11 cellular contexts compared by ENCODE assay signal in genomic region chr3:195105841-195106417, GRCh38.
DNase-seq lines count a peak whose midpoint lies in the region; ATAC-seq and TF ChIP-seq lines count a peak whose summit lies in the region.
"Had no signal": no experiment of that assay in that cellular context is flagged by ENCODE, and none has a peak within 500 bp of the region (broad histone marks: within the 10 kb centered on the region; RNA-seq: fewer than 3 reads in every experiment).

No MANE protein-coding gene starts in this region.

- peak overlapping the region; percentile 19 to 98 for H3K27ac Mint-ChIP-seq in natural killer cell treated with Interleukin-12 subunit alpha and Interleukin-12 subunit beta and Interleukin-15 and Interleukin-18, amount 100 ng/mL, for 72 hours
- H3K27ac Mint-ChIP-seq in natural killer cell = peak overlapping the region in 1 of 2 donors; percentile 55
- H3K27ac Mint-ChIP-seq: activated T-helper 2 cell treated with anti-CD3 and anti-CD28 coated beads, Interferon-gamma antibody, Interleukin-2, Interleukin-4, amounts not matched to agents 10 μg/mL and 5 μg/mL and 100 μg/mL, durations not matched to agents 14 hours and 24 hours and 36 hours; CD4-positive, alpha-beta T cell had no signal

- no peak overlapping the region for H3K14ac ChIP-seq in mesenchymal stem cell (ENCODE audit: low read length in 2 of 2)

- H2AK5ac ChIP-seq in mesenchymal stem cell (ENCODE audit: low read length, severe bottlenecking) = no peak overlapping the region

- H3K27me3 ChIP-seq in brain microvascular endothelial cell (replicated peaks) = no peaks in the 10 kb centered on the region
- no peaks in the 10 kb centered on the region for H3K27me3 ChIP-seq in mesenchymal stem cell (ENCODE audit: control insufficient read depth in 1 of 2, insufficient read depth in 1 of 2, low read length in 2 of 2)

- peak overlapping the region; percentile 44 for H2BK15ac ChIP-seq in mesenchymal stem cell (ENCODE audit: low read depth, poor library complexity, severe bottlenecking)

- H3K4me3 ChIP-seq in brain microvascular endothelial cell (ENCODE audit: low read depth, low read length) (peak overlapping the region; percentile 35), mesenchymal stem cell (ENCODE audit: insufficient read depth in 1 of 2, low read depth in 1 of 2, low read length in 2 of 2) (peak overlapping the region in 1 of 2 experiments; percentile 45)
- H3K4me3 ChIP-seq: lung had no signal

- peak overlapping the region in 1 of 2 experiments; percentile 1 for H3K4ac ChIP-seq in mesenchymal stem cell (ENCODE audit: low read depth in 1 of 2, low read length in 2 of 2)

- peak overlapping the region; percentile 74 for H3K4me2 ChIP-seq in mesenchymal stem cell (ENCODE audit: low read length, poor library complexity, severe bottlenecking)

- H3K27me3 Mint-ChIP-seq in natural killer cell treated with Interleukin-12 subunit alpha and Interleukin-12 subunit beta and Interleukin-15 and Interleukin-18, amount 100 ng/mL, for 72 hours = no peaks in the 10 kb centered on the region
- H3K27me3 Mint-ChIP-seq in natural killer cell (ENCODE audit: low read depth in 2 of 2) = no peaks in the 10 kb centered on the region
- H3K27me3 Mint-ChIP-seq: CD4-positive, alpha-beta T cell had no signal

- H3K27ac ChIP-seq in brain microvascular endothelial cell (no peak overlapping the region), mesenchymal stem cell (ENCODE audit: low read length, poor library complexity, severe bottlenecking) (no peak overlapping the region)

- no peak overlapping the region for H2BK5ac ChIP-seq in mesenchymal stem cell (ENCODE audit: low read depth, low read length, poor library complexity, severe bottlenecking)

- peaks cover 16% of the 10 kb centered on the region for H3K4me1 ChIP-seq in mesenchymal stem cell (ENCODE audit: control insufficient read depth, insufficient read depth, low read depth, low read length)

- peaks cover 6% of the 10 kb centered on the region for H3K79me1 ChIP-seq in mesenchymal stem cell (replicated peaks; ENCODE audit: low read length, poor library complexity, severe bottlenecking)

- peak overlapping the region; percentile 27 for H4K8ac ChIP-seq in mesenchymal stem cell (ENCODE audit: low read length)

- 97% methylated on average over 3 of the region's 12 CpGs for WGBS in mesenchymal stem cell

- H2AFZ ChIP-seq in mesenchymal stem cell (ENCODE audit: low read depth, low read length) = no peak overlapping the region

- no peak overlapping the region for H3K23ac ChIP-seq in mesenchymal stem cell (ENCODE audit: low read length in 2 of 2)

- TF ChIP-seq CTCF in natural killer cell (IDR thresholded peaks at IDR 0.05) = no peak
- TF ChIP-seq CTCF in brain microvascular endothelial cell (IDR thresholded peaks at IDR 0.05; ENCODE audit: low read depth, low read length, missing control alignments) = no peak

- no peak for DNase-seq in natural killer cell treated with Interleukin-12 subunit alpha and Interleukin-12 subunit beta and Interleukin-15 and Interleukin-18, amount 100 ng/mL, for 72 hours (ENCODE audit: low spot score)
- DNase-seq in natural killer cell (no peak), brain microvascular endothelial cell (no peak), mesenchymal stem cell (no peak), COR-L47 (lab: John Stamatoyannopoulos, UW) (no peak)

- no peak for ATAC-seq in natural killer cell treated with Interleukin-12 subunit alpha and Interleukin-12 subunit beta and Interleukin-15 and Interleukin-18, amount 100 ng/mL, for 72 hours
- ATAC-seq in natural killer cell (no peak), HG02623 (IDR thresholded peaks at IDR 0.05; ENCODE audit: unreplicated experiment) (no peak), HG03571 (IDR thresholded peaks at IDR 0.05; ENCODE audit: unreplicated experiment) (no peak), HG02973 (IDR thresholded peaks at IDR 0.05; ENCODE audit: unreplicated experiment) (no peak)

- H3K36me3 ChIP-seq in brain microvascular endothelial cell (replicated peaks) = no peaks in the 10 kb centered on the region
- peaks cover 5 to 18% of the 10 kb centered on the region in 2 experiments for H3K36me3 ChIP-seq in mesenchymal stem cell (ENCODE audit: control insufficient read depth in 1 of 2, insufficient read depth in 2 of 2, low read depth in 1 of 2, low read length in 2 of 2)

- in situ Hi-C loops in brain microvascular endothelial cell (cut with HindIII; ENCODE audit: low pct_ligation_motif_present, low sequenced_read_pairs) = loop anchor here (25.0 kb wide), 1 partner anchor 444 kb away; the partner anchor contains the start of gene LSG1

- H3K4me1 Mint-ChIP-seq in natural killer cell treated with Interleukin-12 subunit alpha and Interleukin-12 subunit beta and Interleukin-15 and Interleukin-18, amount 100 ng/mL, for 72 hours (ENCODE audit: low read depth in 2 of 2) = peaks cover 26 to 34% of the 10 kb centered on the region in 2 donors
- H3K4me1 Mint-ChIP-seq in natural killer cell = peaks cover 17 to 21% of the 10 kb centered on the region in 2 donors

- H2BK120ac ChIP-seq in mesenchymal stem cell (ENCODE audit: low read depth, low read length) = peak overlapping the region; percentile 15

- intact Hi-C loops in natural killer cell (cut with micrococcal nuclease) = loop anchor here (1.0 kb wide), 3 partner anchors 153 to 435 kb away; no protein-coding TSS in a partner anchor

- H3K9me3 ChIP-seq in mesenchymal stem cell (ENCODE audit: control insufficient read depth, low read length) = no peaks in the 10 kb centered on the region

- H3K36me3 Mint-ChIP-seq in natural killer cell treated with Interleukin-12 subunit alpha and Interleukin-12 subunit beta and Interleukin-15 and Interleukin-18, amount 100 ng/mL, for 72 hours = no peaks in the 10 kb centered on the region
- H3K36me3 Mint-ChIP-seq in natural killer cell = no peaks in the 10 kb centered on the region

- peak overlapping the region; percentile 76 for H3K4me3 Mint-ChIP-seq in natural killer cell treated with Interleukin-12 subunit alpha and Interleukin-12 subunit beta and Interleukin-15 and Interleukin-18, amount 100 ng/mL, for 72 hours
- H3K4me3 Mint-ChIP-seq in natural killer cell = no peak overlapping the region
- H3K4me3 Mint-ChIP-seq: CD4-positive, alpha-beta T cell had no signal

- H3K9me3 Mint-ChIP-seq in natural killer cell treated with Interleukin-12 subunit alpha and Interleukin-12 subunit beta and Interleukin-15 and Interleukin-18, amount 100 ng/mL, for 72 hours = no peaks in the 10 kb centered on the region
- H3K9me3 Mint-ChIP-seq in natural killer cell = no peaks in the 10 kb centered on the region
- H3K9me3 Mint-ChIP-seq: activated T-helper 2 cell treated with anti-CD3 and anti-CD28 coated beads, Interferon-gamma antibody, Interleukin-2, Interleukin-4, amounts not matched to agents 10 μg/mL and 5 μg/mL and 100 μg/mL, durations not matched to agents 14 hours and 24 hours and 36 hours; CD4-positive, alpha-beta T cell had no signal

- peak overlapping the region; percentile 66 for H3K9ac ChIP-seq in mesenchymal stem cell (ENCODE audit: low read length)

- H4K91ac ChIP-seq in mesenchymal stem cell (ENCODE audit: low read length) = peak overlapping the region; percentile 56

- peak overlapping the region in 1 of 2 experiments; percentile 61 for H3K18ac ChIP-seq in mesenchymal stem cell (ENCODE audit: low read depth in 1 of 2, low read length in 2 of 2)

- peak overlapping the region in 1 of 2 experiments; percentile 8 for H2BK12ac ChIP-seq in mesenchymal stem cell (ENCODE audit: low read length in 2 of 2)
